Comparison of ENCODE assay signal across 8 cellular contexts in genomic region chr12:10395390-10395998, GRCh38. TPM values are rescaled to one million over a fixed set of nuclear protein-coding genes. Genes with fewer than 3 reads are reported as not detected.
DNase-seq lines count a peak whose midpoint lies in the region; FAIRE-seq and TF ChIP-seq lines count a peak whose summit lies in the region.

No MANE protein-coding gene starts in this region.

- no peaks in the 10 kb centered on the region for H4K20me1 ChIP-seq in GM23248 (ENCODE audit: insufficient read depth)

- 86 to 90% methylated on average over 6 of the region's 6 CpGs for WGBS in GM23248 (ENCODE audit: low coverage in 1 of 2, low lambda C conversion rate in 2 of 2, missing lambda C conversion rate in 2 of 2), 2 experiments

- H3K27ac Mint-ChIP-seq in activated naive CD8-positive, alpha-beta T cell treated with anti-CD3 and anti-CD28 coated beads for 36 hours, result peak overlapping the region; percentile 98
- peak overlapping the region; percentile 80 for H3K27ac Mint-ChIP-seq in type B pancreatic cell

- H2AFZ ChIP-seq in GM23248, result peak overlapping the region; percentile 18; the same call in 1 of the 2 replicates

- 0 out of 2 replicates have a peak overlapping the region, but pooled peaks have one; percentile 16 for H3K27ac ChIP-seq in GM23248

- H3K4me1 ChIP-seq in GM23248 (ENCODE audit: insufficient read depth), result peaks cover 23% of the 10 kb centered on the region

- no peaks in the 10 kb centered on the region for H3K79me2 ChIP-seq in GM23248 (ENCODE audit: insufficient read depth)

- no peaks in the 10 kb centered on the region for H3K36me3 ChIP-seq in GM23248 (ENCODE audit: low read depth)

- FAIRE-seq in D721Med (lab: Jason Lieb, UNC), result no peak

- H3K9ac ChIP-seq in GM23248, result no peak overlapping the region

- H3K27me3 ChIP-seq in GM23248 (replicated peaks; ENCODE audit: insufficient read depth), result no peaks in the 10 kb centered on the region

- no peak overlapping the region for H3K4me3 ChIP-seq in GM23248

- no peak overlapping the region for H3K4me2 ChIP-seq in GM23248 (ENCODE audit: unreplicated experiment)

- peaks cover 2% of the 10 kb centered on the region for H3K9me3 Mint-ChIP-seq in activated naive CD8-positive, alpha-beta T cell treated with anti-CD3 and anti-CD28 coated beads for 36 hours
- H3K9me3 Mint-ChIP-seq in type B pancreatic cell, result peaks cover 8% of the 10 kb centered on the region

- in situ Hi-C loops in GM23248 (cut with MboI), result no loop called here

- no peaks in the 10 kb centered on the region for H3K9me3 ChIP-seq in GM23248 (ENCODE audit: low read depth)

- no peaks in the 10 kb centered on the region for H3K9me2 ChIP-seq in GM23248 (ENCODE audit: insufficient read depth)

- H3F3A ChIP-seq in GM23248 (ENCODE audit: insufficient read depth), result no peaks in the 10 kb centered on the region

- peaks cover 69% of the 10 kb centered on the region for H3K4me1 Mint-ChIP-seq in activated naive CD8-positive, alpha-beta T cell treated with anti-CD3 and anti-CD28 coated beads for 36 hours
- peaks cover 4% of the 10 kb centered on the region for H3K4me1 Mint-ChIP-seq in type B pancreatic cell (ENCODE audit: unreplicated experiment)

- TF ChIP-seq CTCF in type B pancreatic cell (conservative IDR thresholded peaks at IDR 0.05) (no peak), D721Med (IDR thresholded peaks at IDR 0.05; ENCODE audit: insufficient read depth, missing control alignments) (no peak)

- DNase-seq in GM04503 (ENCODE audit: low read depth) (peak; percentile 83), GM23248 (peak; percentile 52), LHCN-M2 (ENCODE audit: low read depth) (peak; percentile 94), kidney tubule cell (ENCODE audit: low spot score) (peak; percentile 75), type B pancreatic cell (ENCODE audit: extremely low spot score, unreplicated experiment) (no peak), D721Med (ENCODE audit: insufficient read length, low spot score) (no peak), occipital lobe (lab: John Stamatoyannopoulos, UW) (no peak)
- DNase-seq in activated naive CD8-positive, alpha-beta T cell treated with anti-CD3 and anti-CD28 coated beads for 36 hours, result no peak

- H3K36me3 Mint-ChIP-seq in activated naive CD8-positive, alpha-beta T cell treated with anti-CD3 and anti-CD28 coated beads for 36 hours, result peaks cover 12% of the 10 kb centered on the region
- H3K36me3 Mint-ChIP-seq in type B pancreatic cell, result no peaks in the 10 kb centered on the region

- H3K27me3 Mint-ChIP-seq in activated naive CD8-positive, alpha-beta T cell treated with anti-CD3 and anti-CD28 coated beads for 36 hours, result no peaks in the 10 kb centered on the region
- no peaks in the 10 kb centered on the region for H3K27me3 Mint-ChIP-seq in type B pancreatic cell

- peak overlapping the region; percentile 80 for H3K4me3 Mint-ChIP-seq in activated naive CD8-positive, alpha-beta T cell treated with anti-CD3 and anti-CD28 coated beads for 36 hours
- peak overlapping the region; percentile 32 for H3K4me3 Mint-ChIP-seq in type B pancreatic cell

RNA-seq across cellular contexts. Expression of gene KLRK1, which starts 5.7 kb away (rescaled TPM):
- not detected in 2 replicates for total RNA-seq in GM23248 (2014; rRNA removed; shearing (Covaris generic))
- not detected in 2 replicates for polyA plus RNA-seq in GM23248 (2016; fragmentation: Nextera tagmentation; extraction: Ambion mirVana)
- total RNA-seq in LHCN-M2 (2014; rRNA removed), result 0.26 and 0.40 TPM in 2 replicates
- polyA plus RNA-seq in LHCN-M2 (2012), result 0.05 TPM
- total RNA-seq in activated naive CD8-positive, alpha-beta T cell treated with anti-CD3 and anti-CD28 coated beads for 36 hours, result 100 to 1,000 TPM; 112 to 114 TPM
- total RNA-seq in type B pancreatic cell (ENCODE audit: low replicate concordance), result not detected in 2 replicates
- not detected for total RNA-seq in occipital lobe

RNA-seq across cellular contexts. Expression of gene KLRC4, which starts 14.1 kb away (rescaled TPM):
- total RNA-seq in GM23248 (2014; rRNA removed; shearing (Covaris generic)), result not detected in 2 replicates
- polyA plus RNA-seq in GM23248 (2016; fragmentation: Nextera tagmentation; extraction: Ambion mirVana), result not detected in 2 replicates
- not detected in 2 replicates for total RNA-seq in LHCN-M2 (2014; rRNA removed)
- not detected for polyA plus RNA-seq in LHCN-M2 (2012)
- 1 to 10 TPM; 2.4 TPM for total RNA-seq in activated naive CD8-positive, alpha-beta T cell treated with anti-CD3 and anti-CD28 coated beads for 36 hours
- not detected in 2 replicates for total RNA-seq in type B pancreatic cell (ENCODE audit: low replicate concordance)
- not detected for total RNA-seq in occipital lobe

RNA-seq across cellular contexts. Expression of gene KLRC3, which starts 24.9 kb away (rescaled TPM):
- total RNA-seq in GM23248 (2014; rRNA removed; shearing (Covaris generic)), result not detected in 2 replicates
- not detected in 2 replicates for polyA plus RNA-seq in GM23248 (2016; fragmentation: Nextera tagmentation; extraction: Ambion mirVana)
- total RNA-seq in LHCN-M2 (2014; rRNA removed) (0.63 TPM in 1 of 2 replicates, not detected in the other), type B pancreatic cell (ENCODE audit: low replicate concordance) (not detected in 2 replicates), occipital lobe (2.2 TPM)
- polyA plus RNA-seq in LHCN-M2 (2012), result not detected
- total RNA-seq in activated naive CD8-positive, alpha-beta T cell treated with anti-CD3 and anti-CD28 coated beads for 36 hours, result 1 to 10 TPM in 1 of 2 experiments, under 1 TPM in 1; 0.64 to 1.1 TPM

RNA-seq across cellular contexts. Expression of gene KLRC2, which starts 40.3 kb away (rescaled TPM):
- not detected in 2 replicates for total RNA-seq in GM23248 (2014; rRNA removed; shearing (Covaris generic))
- polyA plus RNA-seq in GM23248 (2016; fragmentation: Nextera tagmentation; extraction: Ambion mirVana), result not detected in 2 replicates
- 0.96 and 2.0 TPM in 2 replicates for total RNA-seq in LHCN-M2 (2014; rRNA removed)
- polyA plus RNA-seq in LHCN-M2 (2012), result 0.16 TPM
- under 1 TPM in 1 of 2 experiments, not detected in 1; 0.82 TPM for total RNA-seq in activated naive CD8-positive, alpha-beta T cell treated with anti-CD3 and anti-CD28 coated beads for 36 hours
- 0.57 and 0.75 TPM in 2 replicates for total RNA-seq in type B pancreatic cell (ENCODE audit: low replicate concordance)
- 2.5 TPM for total RNA-seq in occipital lobe

RNA-seq across cellular contexts. Expression of gene KLRC1, which starts 57.7 kb away (rescaled TPM):
- total RNA-seq in GM23248 (2014; rRNA removed; shearing (Covaris generic)), result not detected in 2 replicates
- not detected in 2 replicates for polyA plus RNA-seq in GM23248 (2016; fragmentation: Nextera tagmentation; extraction: Ambion mirVana)
- total RNA-seq in LHCN-M2 (2014; rRNA removed) (not detected in 2 replicates), type B pancreatic cell (ENCODE audit: low replicate concordance) (not detected in 2 replicates), occipital lobe (not detected)
- not detected for polyA plus RNA-seq in LHCN-M2 (2012)
- under 1 TPM; 0.52 to 0.60 TPM for total RNA-seq in activated naive CD8-positive, alpha-beta T cell treated with anti-CD3 and anti-CD28 coated beads for 36 hours

Comparison
In these comparisons a context has a peak if more than half of its experiments do, and no peak if none do; other contexts are left out.
1. DNase-seq: peak in GM04503 (single experiment), GM23248 (single experiment), LHCN-M2 (single experiment) and kidney tubule cell (single experiment); none in activated naive CD8-positive, alpha-beta T cell treated with anti-CD3 and anti-CD28 coated beads for 36 hours (single experiment), type B pancreatic cell (single experiment), D721Med (single experiment) and occipital lobe (single experiment).
2. RNA of gene KLRK1, which starts 5.7 kb away (total RNA-seq): 112 to 114 TPM in activated naive CD8-positive, alpha-beta T cell treated with anti-CD3 and anti-CD28 coated beads for 36 hours; 0.26 to 0.40 TPM in LHCN-M2, not detected in GM23248, not detected in type B pancreatic cell and not detected in occipital lobe (single experiment); every median in the first group is over 10 times any median in the second.